15 cellular contexts compared by ENCODE assay signal in the genomic region with DNA sequence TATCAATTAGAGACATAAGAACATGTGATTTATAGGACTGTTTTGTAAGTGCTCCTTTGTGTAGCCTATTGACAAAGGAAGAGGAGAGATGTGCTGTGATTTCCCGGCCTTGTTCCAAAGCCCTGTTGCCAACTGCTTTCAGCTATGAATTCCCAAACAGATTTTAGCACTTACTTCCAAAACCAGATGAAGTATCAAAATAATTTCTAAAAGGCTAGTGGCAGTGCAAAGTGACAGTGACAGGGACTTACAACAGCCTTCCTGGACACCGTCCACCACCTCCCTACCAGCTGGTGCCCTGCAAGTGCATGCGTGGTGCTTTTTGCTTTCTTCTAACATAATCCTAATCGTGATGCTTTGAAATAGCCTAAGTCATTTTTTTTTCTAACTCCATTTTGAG.
DNase-seq lines count a peak whose midpoint lies in the region; ATAC-seq and TF ChIP-seq lines count a peak whose summit lies in the region.
"Had no signal": no experiment of that assay in that cellular context is flagged by ENCODE, and none has a peak within 500 bp of the region (broad histone marks: within the 10 kb centered on the region; RNA-seq: fewer than 3 reads in every experiment).

No MANE protein-coding gene starts in this region.

- no peak overlapping the region for H4K91ac ChIP-seq in neuronal stem cell (ENCODE audit: low read depth, low read length, poor library complexity)

- peak; percentile 44 for DNase-seq in Ammon's horn (ENCODE audit: low spot score)
- DNase-seq in SJSA1 (ENCODE audit: low read depth in 1 of 2, low spot score in 2 of 2): no peak
- peak; percentile 19 for DNase-seq in fibroblast of the aortic adventitia (ENCODE audit: low read depth)
- no peak for DNase-seq in neuronal stem cell (ENCODE audit: low spot score)
- no peak for DNase-seq in midbrain (lab: John Stamatoyannopoulos, UW)
- no peak for DNase-seq in NAMALWA (ENCODE audit: low spot score)
- DNase-seq: activated CD8-positive, alpha-beta memory T cell treated with anti-CD3 and anti-CD28 coated beads, Interleukin-2, amount 50 U/mL, for 48 hours; activated gamma-delta T cell treated with Interleukin-2 at 50 U/mL for 16 hours; AML-193; kidney; MG63; NCI-H1694 treated with DMSO at 0.1 percent for 48 hours; T1000 had no signal

- H2BK12ac ChIP-seq in neuronal stem cell (ENCODE audit: low read length): no peak overlapping the region

- no peak overlapping the region for H3K4me3 ChIP-seq in SJSA1
- H3K4me3 ChIP-seq in fibroblast of the aortic adventitia (ENCODE audit: low read depth, low read length): no peak overlapping the region
- no peak overlapping the region for H3K4me3 ChIP-seq in neuronal stem cell (ENCODE audit: low read length in 2 of 2)
- H3K4me3 ChIP-seq: MG63 had no signal

- no peak overlapping the region for H3K14ac ChIP-seq in neuronal stem cell (ENCODE audit: low read length)

- no peaks in the 10 kb centered on the region for H3K79me1 ChIP-seq in neuronal stem cell (ENCODE audit: low read depth, low read length)

- H3K27me3 ChIP-seq in SJSA1 (replicated peaks): no peaks in the 10 kb centered on the region
- H3K27me3 ChIP-seq in neuronal stem cell (ENCODE audit: control insufficient read depth in 3 of 3, insufficient read depth in 3 of 3, low read depth in 1 of 3, low read length in 3 of 3): no peaks in the 10 kb centered on the region
- H3K27me3 ChIP-seq: MG63 had no signal

- no peak overlapping the region for H2BK5ac ChIP-seq in neuronal stem cell (ENCODE audit: low read length)

- no peak overlapping the region for H3K23ac ChIP-seq in neuronal stem cell (ENCODE audit: low read depth, low read length, poor library complexity)

- H4K8ac ChIP-seq in neuronal stem cell (ENCODE audit: low read depth, low read length): no peak overlapping the region

- H3K9ac ChIP-seq in neuronal stem cell (ENCODE audit: low read depth, low read length, poor library complexity): no peak overlapping the region

- no CpG with 5 or more reads among the region's 4 CpGs for WGBS in neuronal stem cell (ENCODE audit: extremely low coverage in 2 of 2, insufficient read length in 2 of 2, insufficient replicate concordance in 1 of 2), 2 donors

- no peak overlapping the region for H3K4ac ChIP-seq in neuronal stem cell (ENCODE audit: low read length)

- H2AK5ac ChIP-seq in neuronal stem cell (ENCODE audit: low read depth, low read length): no peak overlapping the region

- H3K27ac ChIP-seq in SJSA1 (peak overlapping the region; percentile 85), neuronal stem cell (replicated peaks; ENCODE audit: low read length) (no peak overlapping the region)

- no peak for ATAC-seq in HG02973 (IDR thresholded peaks at IDR 0.05; ENCODE audit: unreplicated experiment)
- no peak for ATAC-seq in GM21515 (IDR thresholded peaks at IDR 0.05; ENCODE audit: unreplicated experiment)

- peaks cover 30% of the 10 kb centered on the region for H3K4me1 ChIP-seq in SJSA1 (replicated peaks)
- H3K4me1 ChIP-seq in neuronal stem cell (ENCODE audit: control insufficient read depth in 2 of 2, insufficient read depth in 1 of 2, low read depth in 1 of 2, low read length in 2 of 2): peaks cover 3 to 5% of the 10 kb centered on the region in 2 donors

- TF ChIP-seq CTCF in fibroblast of the aortic adventitia (IDR thresholded peaks at IDR 0.05; ENCODE audit: insufficient read depth, low read length): no peak

- no peak overlapping the region for H3K4me2 ChIP-seq in neuronal stem cell (ENCODE audit: insufficient read depth, low read length, poor library complexity, severe bottlenecking)

- no peak overlapping the region for H2BK15ac ChIP-seq in neuronal stem cell (ENCODE audit: low read length)

- no peaks in the 10 kb centered on the region for H3K36me3 ChIP-seq in SJSA1
- H3K36me3 ChIP-seq in neuronal stem cell (replicated peaks in 1 of 2; ENCODE audit: control insufficient read depth in 2 of 2, insufficient read depth in 2 of 2, low read length in 2 of 2): no peaks in the 10 kb centered on the region
- H3K36me3 ChIP-seq: MG63 had no signal

- H3K9me3 ChIP-seq in SJSA1 (replicated peaks) (no peaks in the 10 kb centered on the region), neuronal stem cell (replicated peaks in 1 of 2; ENCODE audit: control insufficient read depth in 2 of 2, insufficient read depth in 1 of 2, low read depth in 1 of 2, low read length in 2 of 2) (no peaks in the 10 kb centered on the region)

- peak overlapping the region; percentile 69 for H2AFZ ChIP-seq in neuronal stem cell (ENCODE audit: low read length)

- H3K18ac ChIP-seq in neuronal stem cell (ENCODE audit: low read length): no peak overlapping the region

- no peak overlapping the region for H2BK120ac ChIP-seq in neuronal stem cell (ENCODE audit: low read depth, low read length)

Comparison
In these comparisons a context has a peak if more than half of its experiments do, and no peak if none do; other contexts are left out.
1. DNase-seq: peak in Ammon's horn (single experiment) and fibroblast of the aortic adventitia (single experiment); none in SJSA1 (0 of 2), neuronal stem cell (single experiment), midbrain (single experiment) and NAMALWA (single experiment).